9 cellular contexts compared by ENCODE assay signal in the genomic region with DNA sequence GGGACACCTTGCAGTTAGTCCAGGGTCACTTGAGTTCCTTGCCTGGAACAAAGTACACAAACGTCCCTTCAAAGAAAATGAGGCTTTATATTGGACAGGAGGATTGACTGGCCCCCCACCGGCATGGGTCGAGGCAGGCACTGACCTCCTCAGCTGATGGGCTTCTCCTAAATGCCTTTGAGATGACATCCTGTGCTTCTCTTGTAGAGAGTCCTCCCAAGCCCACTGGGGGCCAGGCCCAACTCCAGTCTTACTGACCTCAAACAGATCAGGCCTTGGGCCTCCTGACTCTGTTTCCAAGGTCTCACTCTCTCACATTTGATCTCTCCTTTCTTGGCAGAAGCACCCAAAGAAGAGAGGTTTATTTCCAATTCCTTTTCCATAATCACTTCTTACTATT.
"Had no signal": no experiment of that assay in that cellular context is flagged by ENCODE, and none has a peak within 500 bp of the region (broad histone marks: within the 10 kb centered on the region; RNA-seq: fewer than 3 reads in every experiment).

No MANE protein-coding gene starts in this region.

- H3K4me1 ChIP-seq: HAP-1 had no signal

- H3K4me2 ChIP-seq: GM23338 had no signal

- FAIRE-seq: K562 had no signal

- DNase-seq: H7, HFFc6, IMR-90, KG1 had no signal

- H3K4me3 ChIP-seq: GM23338, HAP-1, K562 had no signal

- H3K4me3 Mint-ChIP-seq: GM23338, HFFc6 had no signal

- H3K9me3 ChIP-seq: HAP-1 had no signal

- H2AFZ ChIP-seq: GM23338 had no signal

- H3K27ac Mint-ChIP-seq: GM23338, HFFc6 had no signal

- H3K36me3 ChIP-seq: HAP-1 had no signal

- H3K27ac ChIP-seq: HL-60 had no signal

- ATAC-seq: GM23338, HCT116, K562 had no signal
